28 cellular contexts compared by ENCODE assay signal in the genomic region with DNA sequence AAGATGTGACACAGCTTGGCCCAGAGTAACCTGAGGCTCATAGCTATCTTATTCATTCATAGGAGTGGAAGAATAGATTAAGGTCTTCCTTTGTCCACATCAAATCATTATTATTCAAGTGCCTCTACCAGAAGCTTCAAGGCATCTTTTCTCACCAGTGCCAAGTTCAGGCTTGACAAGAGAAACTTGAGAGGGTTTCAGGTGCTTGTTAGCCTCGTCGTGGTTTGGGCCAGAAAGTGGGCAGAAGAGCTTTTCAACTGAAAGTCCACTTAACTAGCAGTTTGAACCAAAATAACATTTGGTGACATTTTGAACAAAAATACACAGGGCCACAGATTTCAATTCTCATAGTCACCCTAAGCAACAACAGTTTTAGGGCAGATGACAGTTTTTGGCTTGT.
"Had no signal": no experiment of that assay in that cellular context is flagged by ENCODE, and none has a peak within 500 bp of the region (broad histone marks: within the 10 kb centered on the region; RNA-seq: fewer than 3 reads in every experiment).

No MANE protein-coding gene starts in this region.

- H3K36me3 ChIP-seq: neural progenitor cell, ovary, right lobe of liver, sigmoid colon, suprapubic skin, tibial artery, transverse colon, upper lobe of right lung, uterus had no signal

- H3K9me3 ChIP-seq: ovary, psoas muscle, right lobe of liver, sigmoid colon, suprapubic skin, testis, tibial artery, transverse colon, upper lobe of right lung, uterus had no signal

- H3K4me3 ChIP-seq: neural progenitor cell, ovary, psoas muscle, right lobe of liver, sigmoid colon, suprapubic skin, testis, tibial artery, transverse colon, upper lobe of right lung, uterus had no signal

- DNase-seq: natural killer cell; occipital lobe; ovary; psoas muscle; right cardiac atrium; right lobe of liver; sigmoid colon; small intestine; stimulated activated CD4-positive, alpha-beta T cell treated with anti-CD3 and anti-CD28 coated beads, Interleukin-15, amount 100 ng/mL, for 24 hours; stimulated activated CD4-positive, alpha-beta T cell treated with anti-CD3 and anti-CD28 coated beads, Interleukin-2, amount 100 ng/mL, for 24 hours; stimulated activated CD4-positive, alpha-beta T cell treated with anti-CD3 and anti-CD28 coated beads, Interleukin-2, amount 100 ng/mL, for 48 hours; stimulated activated CD4-positive, alpha-beta T cell treated with anti-CD3 and anti-CD28 coated beads, Interleukin-4, amount 100 ng/mL, for 24 hours; stimulated activated naive CD4-positive, alpha-beta T cell; stimulated activated naive CD8-positive, alpha-beta T cell treated with anti-CD3 and anti-CD28 coated beads, Interleukin-15, amount 100 ng/mL, for 72 hours; stimulated activated naive CD8-positive, alpha-beta T cell treated with anti-CD3 and anti-CD28 coated beads, Interleukin-15, Interleukin-2, amounts not matched to agents 100 U/mL and 50 U/mL, for 24 hours; substantia nigra; testis; tibial artery; transverse colon; upper lobe of right lung; uterus had no signal

- H3K4me1 Mint-ChIP-seq: natural killer cell; stimulated activated effector memory CD8-positive, alpha-beta T cell treated with anti-CD3 and anti-CD28 coated beads, Interleukin-12 subunit alpha, Interleukin-12 subunit beta, amount 100 ng/mL, for 72 hours; stimulated activated naive CD8-positive, alpha-beta T cell treated with anti-CD3 and anti-CD28 coated beads, Interleukin-15, amount 100 ng/mL, for 72 hours had no signal

- ATAC-seq: natural killer cell; psoas muscle; right cardiac atrium; right lobe of liver; stimulated activated effector memory CD8-positive, alpha-beta T cell treated with anti-CD3 and anti-CD28 coated beads, Interleukin-12 subunit alpha, Interleukin-12 subunit beta, amount 100 ng/mL, for 72 hours; stimulated activated naive CD8-positive, alpha-beta T cell treated with anti-CD3 and anti-CD28 coated beads, Interleukin-15, amount 100 ng/mL, for 72 hours; stimulated activated naive CD8-positive, alpha-beta T cell treated with anti-CD3 and anti-CD28 coated beads, Interleukin-15, Interleukin-2, amounts not matched to agents 100 U/mL and 50 U/mL, for 24 hours; upper lobe of right lung had no signal

- H3K27ac ChIP-seq: neural progenitor cell, ovary, parathyroid adenoma, psoas muscle, right lobe of liver, sigmoid colon, suprapubic skin, testis, tibial artery, transverse colon, upper lobe of right lung, uterus had no signal

- H3K36me3 Mint-ChIP-seq: natural killer cell; neural progenitor cell; stimulated activated effector memory CD8-positive, alpha-beta T cell treated with anti-CD3 and anti-CD28 coated beads, Interleukin-12 subunit alpha, Interleukin-12 subunit beta, amount 100 ng/mL, for 72 hours; type B pancreatic cell had no signal

- H3K9ac ChIP-seq: neural progenitor cell, parathyroid adenoma had no signal

- H3K79me2 ChIP-seq: parathyroid adenoma had no signal

- H3K4me2 ChIP-seq: neural progenitor cell had no signal

- H2AFZ ChIP-seq: neural progenitor cell, parathyroid adenoma had no signal

- H3K4me3 Mint-ChIP-seq: natural killer cell; nephron; neural progenitor cell; stimulated activated effector memory CD8-positive, alpha-beta T cell treated with anti-CD3 and anti-CD28 coated beads, Interleukin-12 subunit alpha, Interleukin-12 subunit beta, amount 100 ng/mL, for 72 hours; stimulated activated naive CD8-positive, alpha-beta T cell treated with anti-CD3 and anti-CD28 coated beads, Interleukin-15, amount 100 ng/mL, for 72 hours; type B pancreatic cell had no signal

- H3K27ac Mint-ChIP-seq: natural killer cell; neural progenitor cell; progenitor cell of endocrine pancreas; stimulated activated effector memory CD8-positive, alpha-beta T cell treated with anti-CD3 and anti-CD28 coated beads, Interleukin-12 subunit alpha, Interleukin-12 subunit beta, amount 100 ng/mL, for 72 hours; stimulated activated naive CD8-positive, alpha-beta T cell treated with anti-CD3 and anti-CD28 coated beads, Interleukin-15, amount 100 ng/mL, for 72 hours; type B pancreatic cell had no signal

- H3K27me3 ChIP-seq: neural progenitor cell, ovary, right lobe of liver, sigmoid colon, suprapubic skin, testis, tibial artery, transverse colon, upper lobe of right lung, uterus had no signal

- H3K9me3 Mint-ChIP-seq: nephron; neural progenitor cell; stimulated activated effector memory CD8-positive, alpha-beta T cell treated with anti-CD3 and anti-CD28 coated beads, Interleukin-12 subunit alpha, Interleukin-12 subunit beta, amount 100 ng/mL, for 72 hours; stimulated activated naive CD8-positive, alpha-beta T cell treated with anti-CD3 and anti-CD28 coated beads, Interleukin-15, amount 100 ng/mL, for 72 hours; type B pancreatic cell had no signal

- H3K4me1 ChIP-seq: parathyroid adenoma, psoas muscle, sigmoid colon, testis, tibial artery, transverse colon, upper lobe of right lung, uterus had no signal

- H3K27me3 Mint-ChIP-seq: progenitor cell of endocrine pancreas; stimulated activated naive CD8-positive, alpha-beta T cell treated with anti-CD3 and anti-CD28 coated beads, Interleukin-15, amount 100 ng/mL, for 72 hours; type B pancreatic cell had no signal
